Comparison of ENCODE assay signal across 20 cellular contexts in genomic region chr14:50501642-50502041, GRCh38. TPM values are rescaled to one million over a fixed set of nuclear protein-coding genes. Genes with fewer than 3 reads are reported as not detected.
DNase-seq lines count a peak whose midpoint lies in the region; ATAC-seq, FAIRE-seq and TF ChIP-seq lines count a peak whose summit lies in the region.
"Had no signal": no experiment of that assay in that cellular context is flagged by ENCODE, and none has a peak within 500 bp of the region (broad histone marks: within the 10 kb centered on the region; RNA-seq: fewer than 3 reads in every experiment).

No MANE protein-coding gene starts in this region.

- H3K4me1 ChIP-seq in adipocyte (ENCODE audit: control insufficient read depth, insufficient read depth, low read length) (peaks cover 17% of the 10 kb centered on the region), small intestine (ENCODE audit: control insufficient read depth in 2 of 2, insufficient read depth in 1 of 2, low read depth in 1 of 2, low read length in 1 of 2) (no peaks in the 10 kb centered on the region)
- H3K4me1 ChIP-seq: Peyer's patch, transverse colon had no signal

- H3K27me3 ChIP-seq in adipocyte (replicated peaks; ENCODE audit: control insufficient read depth, insufficient read depth, low read length) (no peaks in the 10 kb centered on the region), small intestine (ENCODE audit: control insufficient read depth in 2 of 2, insufficient read depth in 2 of 2, low read length in 2 of 2) (no peaks in the 10 kb centered on the region)
- H3K27me3 ChIP-seq: Peyer's patch, transverse colon had no signal

- H3K36me3 ChIP-seq in adipocyte (ENCODE audit: control insufficient read depth, insufficient read depth, low read length, severe bottlenecking) (peaks cover 29% of the 10 kb centered on the region), small intestine (ENCODE audit: control insufficient read depth in 2 of 2, insufficient read depth in 2 of 2, low read length in 2 of 2) (no peaks in the 10 kb centered on the region)

- H3K27ac ChIP-seq in small intestine (ENCODE audit: low read depth in 1 of 2, low read length in 1 of 2) = no peak overlapping the region
- H3K27ac ChIP-seq: Peyer's patch, transverse colon had no signal

- TF ChIP-seq CTCF in fibroblast of the aortic adventitia (IDR thresholded peaks at IDR 0.05; ENCODE audit: insufficient read depth, low read length) = no peak

- no peak for ATAC-seq in GM18909 (IDR thresholded peaks at IDR 0.05; ENCODE audit: poor library complexity, unreplicated experiment)
- ATAC-seq: left lobe of liver; natural killer cell treated with Interleukin-12 subunit alpha and Interleukin-12 subunit beta and Interleukin-15 and Interleukin-18, amount 100 ng/mL, for 72 hours had no signal

- H3K9ac ChIP-seq in adipocyte (ENCODE audit: low read length) = no peak overlapping the region

- peak; percentile 86 for DNase-seq in HCEC 1CT
- DNase-seq in adipocyte (ENCODE audit: low read depth) = peak; percentile 55
- peak; percentile 82 for DNase-seq in fibroblast of the aortic adventitia (ENCODE audit: low read depth)
- DNase-seq in small intestine = peak; percentile 2
- no peak for DNase-seq in LoVo (ENCODE audit: low spot score)
- DNase-seq in HT-29 (ENCODE audit: low spot score) = no peak
- DNase-seq in NCI-H2081 (lab: John Stamatoyannopoulos, UW) = no peak
- DNase-seq: activated CD8-positive, alpha-beta memory T cell treated with anti-CD3 and anti-CD28 coated beads for 24 hours; activated naive CD4-positive, alpha-beta T cell; Calu3; head of caudate nucleus; NCI-H1092 treated with DMSO at 0.1 percent for 48 hours; NCI-H510A; Peyer's patch; stimulated activated CD4-positive, alpha-beta T cell treated with anti-CD3 and anti-CD28 coated beads, Interleukin-12 subunit alpha, Interleukin-12 subunit beta, amount 100 ng/mL, for 4 hours; T-helper 9 cell; transverse colon had no signal

- H3K9me3 ChIP-seq in adipocyte (ENCODE audit: control insufficient read depth, low read length) = no peaks in the 10 kb centered on the region
- H3K9me3 ChIP-seq in small intestine (ENCODE audit: control insufficient read depth, low read depth) = no peaks in the 10 kb centered on the region
- H3K9me3 ChIP-seq: Peyer's patch, transverse colon had no signal

- no peak for FAIRE-seq in small intestine (lab: Jason Lieb, UNC)

- WGBS in small intestine, 3 donors = 90 to 100% (median 96%) methylated on average over 2 of the region's 2 CpGs

- H3K4me3 ChIP-seq in adipocyte (ENCODE audit: low read length) = no peak overlapping the region
- H3K4me3 ChIP-seq in fibroblast of the aortic adventitia (ENCODE audit: low read depth, low read length) = no peak overlapping the region
- H3K4me3 ChIP-seq in small intestine (ENCODE audit: low read depth in 1 of 2, low read length in 2 of 2) = no peak overlapping the region
- H3K4me3 ChIP-seq: Peyer's patch, transverse colon had no signal

RNA-seq across cellular contexts. Expression of gene MAP4K5, which starts 30.7 kb away (rescaled TPM):
- total RNA-seq in fibroblast of the aortic adventitia (ENCODE audit: low replicate concordance) = 92.1 and 101 TPM in 2 replicates
- 10 to 100 TPM; 11.1 to 17.0 (median 13.0) TPM for polyA plus RNA-seq in small intestine
- total RNA-seq in HT-29 (2014; rRNA removed; shearing (Covaris generic)) = 29.2 and 34.1 TPM in 2 replicates

RNA-seq across cellular contexts. Expression of gene ATL1, which starts 58.3 kb away (rescaled TPM):
- 5.2 and 10.7 TPM in 2 replicates for total RNA-seq in fibroblast of the aortic adventitia (ENCODE audit: low replicate concordance)
- polyA plus RNA-seq in small intestine = 1 to 10 TPM; 2.4 to 6.6 (median 6.3) TPM
- 0.28 and 1.6 TPM in 2 replicates for total RNA-seq in HT-29 (2014; rRNA removed; shearing (Covaris generic))

Comparison
In these comparisons a context has a peak if more than half of its experiments do, and no peak if none do; other contexts are left out.
1. DNase-seq: peak in HCEC 1CT (single experiment), adipocyte (single experiment), fibroblast of the aortic adventitia (single experiment) and small intestine (single experiment); none in LoVo (single experiment), HT-29 (single experiment) and NCI-H2081 (0 of 2).